Comparison of ENCODE assay signal across 16 cellular contexts in genomic region chr1:223177681-223178080, GRCh38. TPM values are rescaled to one million over a fixed set of nuclear protein-coding genes. Genes with fewer than 3 reads are reported as not detected.
DNase-seq lines count a peak whose midpoint lies in the region; ATAC-seq, FAIRE-seq and TF ChIP-seq lines count a peak whose summit lies in the region.
"Had no signal": no experiment of that assay in that cellular context is flagged by ENCODE, and none has a peak within 500 bp of the region (broad histone marks: within the 10 kb centered on the region; RNA-seq: fewer than 3 reads in every experiment).

No MANE protein-coding gene starts in this region.

- H3K9me3 ChIP-seq in K562 (replicated peaks; ENCODE audit: control insufficient read depth, insufficient read depth, low read depth, low read length) (no peaks in the 10 kb centered on the region), right lobe of liver (no peaks in the 10 kb centered on the region), testis (no peaks in the 10 kb centered on the region)
- H3K9me3 ChIP-seq: SJCRH30 had no signal

- no peak overlapping the region for H3K27ac Mint-ChIP-seq in activated naive CD4-positive, alpha-beta T cell treated with anti-CD3 and anti-CD28 coated beads for 36 hours
- H3K27ac Mint-ChIP-seq: activated T-cell treated with anti-CD3 and anti-CD28 coated beads, Interleukin-2, amount 50 U/mL, for 24 hours had no signal

- no peak overlapping the region for H3K4me2 ChIP-seq in K562 (ENCODE audit: insufficient read depth, low read length)

- no peak; a peak in 1 of 4 replicates for TF ChIP-seq RAD21 in K562 (CRISPR knock-in tag; conservative IDR thresholded peaks at IDR 0.05 in 1 of 2, IDR thresholded peaks at IDR 0.05 in 1 of 2)

- no peak overlapping the region for H3K27ac ChIP-seq in K562 (ENCODE audit: extremely low read depth, low read depth, low read length)
- peak overlapping the region; percentile 66 to 76 (median 75) for H3K27ac ChIP-seq in right lobe of liver
- no peak overlapping the region for H3K27ac ChIP-seq in testis
- H3K27ac ChIP-seq: foreskin keratinocyte, SJCRH30 had no signal

- no peaks in the 10 kb centered on the region for H3K36me3 Mint-ChIP-seq in activated naive CD4-positive, alpha-beta T cell treated with anti-CD3 and anti-CD28 coated beads for 36 hours (ENCODE audit: low read depth)

- H3K27me3 ChIP-seq in K562 (ENCODE audit: control insufficient read depth in 2 of 2, insufficient read depth in 2 of 2, low read length in 2 of 2) (no peaks in the 10 kb centered on the region; a peak in 1 of 5 replicates), right lobe of liver (no peaks in the 10 kb centered on the region), testis (no peaks in the 10 kb centered on the region)
- H3K27me3 ChIP-seq: foreskin keratinocyte, SJCRH30 had no signal

- H3K36me3 ChIP-seq in K562 (ENCODE audit: control insufficient read depth, insufficient read depth, low read length) (no peaks in the 10 kb centered on the region), right lobe of liver (no peaks in the 10 kb centered on the region), testis (ENCODE audit: low read depth, missing control alignments) (no peaks in the 10 kb centered on the region)
- H3K36me3 ChIP-seq: SJCRH30 had no signal

- TF ChIP-seq POLR2A in K562 (conservative IDR thresholded peaks at IDR 0.05), result no peak
- no peak for TF ChIP-seq POLR2A in right lobe of liver (IDR thresholded peaks at IDR 0.05)
- no peak for TF ChIP-seq POLR2A in testis (IDR thresholded peaks at IDR 0.05)

- CTCF ChIA-PET in K562 (lab: Yijun Ruan, JAX; ENCODE audit: low intra/inter-chr PET ratio), result no interaction called here
- CTCF ChIA-PET in activated naive CD4-positive, alpha-beta T cell treated with anti-CD3 and anti-CD28 coated beads for 36 hours (lab: Charles Lee), result no interaction called here

- in situ Hi-C loops in K562 (cut with MboI), result no loop called here

- H3K79me2 ChIP-seq in K562 (ENCODE audit: control insufficient read depth, insufficient read depth, low read length), result no peaks in the 10 kb centered on the region

- TF ChIP-seq CTCF in K562 (IDR thresholded peaks at IDR 0.05 in 2 of 3, conservative IDR thresholded peaks at IDR 0.05 in 1 of 3; ENCODE audit: insufficient read depth in 2 of 3, low read depth in 1 of 3, low read length in 3 of 3), result no peak
- TF ChIP-seq CTCF in right lobe of liver (IDR thresholded peaks at IDR 0.05), result no peak
- no peak for TF ChIP-seq CTCF in testis (IDR thresholded peaks at IDR 0.05)

- BruUV-seq in K562 (replicated peaks; lab: Mats Ljungman, UMichigan), result no TSS peak

- DNase-seq in MV-4-11 (lab: John Stamatoyannopoulos, UW) (peak; percentile 94), K562 (ENCODE audit: extremely low read depth in 1 of 4, low spot score in 3 of 4) (peak in 1 of 4 experiments; percentile 25), right lobe of liver (peak; percentile 71 to 85 (median 83)), testis (peak; percentile 19), AG08396 (ENCODE audit: low spot score) (no peak), NCI-H510A (lab: John Stamatoyannopoulos, UW) (no peak)
- no peak for DNase-seq in stimulated activated CD4-positive, alpha-beta T cell treated with anti-CD3 and anti-CD28 coated beads, Interleukin-12 subunit alpha, Interleukin-12 subunit beta, amount 100 ng/mL, for 4 hours
- DNase-seq in activated naive CD4-positive, alpha-beta T cell treated with anti-CD3 and anti-CD28 coated beads for 36 hours, result no peak
- DNase-seq: activated T-cell treated with anti-CD3 and anti-CD28 coated beads, Interleukin-2, amount 50 U/mL, for 24 hours; foreskin keratinocyte; kidney glomerular epithelial cell; NCI-H1048; stimulated activated CD4-positive, alpha-beta T cell treated with anti-CD3 and anti-CD28 coated beads, Interleukin-4, amount 100 ng/mL, for 1 hour; stimulated activated naive CD4-positive, alpha-beta T cell treated with Interleukin-2 at 50 U/mL for 16 hours had no signal

- intact Hi-C loops in K562 (cut with micrococcal nuclease) (loop anchor here (5.0 kb wide), 1 partner anchor 155 kb away; no protein-coding TSS in a partner anchor), right lobe of liver (cut with DNase I) (no loop called here), testis (cut with DNase I; ENCODE audit: low total_unique reads) (no loop called here)
- intact Hi-C loops in activated naive CD4-positive, alpha-beta T cell treated with anti-CD3 and anti-CD28 coated beads for 36 hours (cut with micrococcal nuclease), result no loop called here

- no peaks in the 10 kb centered on the region for H3K9me1 ChIP-seq in K562 (ENCODE audit: control insufficient read depth, insufficient read depth, low read length)

- peaks cover 26% of the 10 kb centered on the region for H3K4me1 Mint-ChIP-seq in activated naive CD4-positive, alpha-beta T cell treated with anti-CD3 and anti-CD28 coated beads for 36 hours (ENCODE audit: low read depth)

- H2AFZ ChIP-seq in K562 (ENCODE audit: low read depth, low read length), result peak overlapping the region; percentile 37; the same call in 1 of the 2 replicates

- no peak overlapping the region for H3K9ac ChIP-seq in K562 (ENCODE audit: insufficient read depth in 1 of 2, low read depth in 2 of 2, low read length in 2 of 2)

- no peak overlapping the region for H3K4me3 ChIP-seq in K562
- H3K4me3 ChIP-seq in right lobe of liver, result no peak overlapping the region
- no peak overlapping the region for H3K4me3 ChIP-seq in testis
- H3K4me3 ChIP-seq: SJCRH30 had no signal

- FAIRE-seq in K562 (lab: Jason Lieb, UNC), result no peak

- POLR2A ChIA-PET in K562 (lab: Yijun Ruan, JAX), result interaction anchor here (1.4 kb wide), 1 partner anchor 12 kb away, joined by 5 read pairs; no protein-coding TSS in a partner anchor

- no peaks in the 10 kb centered on the region; a peak in 2 of 5 replicates for H3K4me1 ChIP-seq in K562 (replicated peaks in 1 of 2; ENCODE audit: control insufficient read depth in 2 of 2, insufficient read depth in 2 of 2, low read length in 2 of 2)
- H3K4me1 ChIP-seq in right lobe of liver, result peaks cover 0 to 61% (median 27%) of the 10 kb centered on the region in 4 donors
- peaks cover 7% of the 10 kb centered on the region for H3K4me1 ChIP-seq in testis
- H3K4me1 ChIP-seq: SJCRH30 had no signal

- no peaks in the 10 kb centered on the region for H3K9me3 Mint-ChIP-seq in activated naive CD4-positive, alpha-beta T cell treated with anti-CD3 and anti-CD28 coated beads for 36 hours
- H3K9me3 Mint-ChIP-seq: activated T-cell treated with anti-CD3 and anti-CD28 coated beads, Interleukin-2, amount 50 U/mL, for 24 hours had no signal

- no peaks in the 10 kb centered on the region for H4K20me1 ChIP-seq in K562 (replicated peaks; ENCODE audit: control insufficient read depth, insufficient read depth, low read length)

- H3K4me3 Mint-ChIP-seq in activated naive CD4-positive, alpha-beta T cell treated with anti-CD3 and anti-CD28 coated beads for 36 hours, result no peak overlapping the region
- H3K4me3 Mint-ChIP-seq: activated T-cell treated with anti-CD3 and anti-CD28 coated beads, Interleukin-2, amount 50 U/mL, for 24 hours had no signal

- ATAC-seq in K562 (no peak), right lobe of liver (peak; percentile 73 to 86 (median 80))
- ATAC-seq: foreskin keratinocyte had no signal

- TF ChIP-seq EP300 in K562 (IDR thresholded peaks at IDR 0.05; ENCODE audit: low read length), result no peak

- WGBS in K562 (ENCODE audit: insufficient coverage, low coverage, missing lambda C conversion rate), result 3% methylated on average over 5 of the region's 5 CpGs
- WGBS in right lobe of liver (ENCODE audit: insufficient coverage, low coverage, low lambda C conversion rate, missing lambda C conversion rate), result 20% methylated on average over 5 of the region's 5 CpGs
- 53 to 63% methylated on average over 4 to 5 of the region's 5 CpGs for WGBS in testis, 2 donors

- H3K27me3 Mint-ChIP-seq in activated naive CD4-positive, alpha-beta T cell treated with anti-CD3 and anti-CD28 coated beads for 36 hours (ENCODE audit: low read depth), result no peaks in the 10 kb centered on the region
- H3K27me3 Mint-ChIP-seq: activated T-cell treated with anti-CD3 and anti-CD28 coated beads, Interleukin-2, amount 50 U/mL, for 24 hours had no signal

TF ChIP-seq in K562, 482 proteins besides CTCF, POLR2A, EP300 and RAD21 (continues in another document):
- TF ChIP-seq ZNF764 (CRISPR knock-in tag; IDR thresholded peaks at IDR 0.05; ENCODE audit: low read depth) (no peak), IFI16 (CRISPR knock-in tag; IDR thresholded peaks at IDR 0.05) (no peak), TEAD1 (CRISPR knock-in tag; IDR thresholded peaks at IDR 0.05) (peak in 1 of 2 experiments; percentile 35; a peak in 1 of 4 replicates), YBX1 (IDR thresholded peaks at IDR 0.05) (no peak), CXXC5 (CRISPR knock-in tag; IDR thresholded peaks at IDR 0.05) (no peak), EZH2 (IDR thresholded peaks at IDR 0.05; ENCODE audit: borderline replicate concordance, low read depth, low read length) (no peak), NR2C2 (CRISPR knock-in tag; IDR thresholded peaks at IDR 0.05) (no peak), NR2C2 (tag; IDR thresholded peaks at IDR 0.05) (no peak)

RNA-seq across cellular contexts. Expression of gene TLR5, which starts 34.6 kb away (rescaled TPM):
- 16.1 and 23.2 TPM in 2 replicates for total RNA-seq in K562 (2011; cell fraction: chromatin; rRNA removed; ENCODE audit: low replicate concordance)
- total RNA-seq in K562 (2011; cell fraction: nucleolus; rRNA removed), result 13.3 and 14.8 TPM in 2 replicates
- 14.8 and 22.7 TPM in 2 replicates for total RNA-seq in K562 (2011; cell fraction: nucleoplasm; rRNA removed)
- total RNA-seq in K562 (2014; rRNA removed) (1.4 and 1.5 TPM in 2 replicates), K562 (2014; rRNA removed; fragmentation: Illumina TruSeq; extraction: Trizol) (1.9 and 2.6 TPM in 2 replicates), K562 (2015; rRNA removed; fragmentation: Illumina TruSeq; extraction: Trizol) (0.94 and 1.1 TPM in 2 replicates), K562 (2021) (1.8 and 2.8 TPM in 2 replicates), right lobe of liver (1 to 10 TPM in 5 of 6 experiments, under 1 TPM in 1; 0.84 to 3.3 (median 2.5) TPM), testis (10 to 100 TPM in 1 of 2 donors, 1 to 10 TPM in 1; 4.2 to 13.8 TPM)
- polyA plus RNA-seq in K562 (2011; rRNA removed) (3.3 and 7.4 TPM in 2 replicates), K562 (2014; fragmentation: Illumina TruSeq; extraction: Trizol) (1.9 and 2.4 TPM in 2 replicates), K562 (2014; fragmentation: Nextera tagmentation; extraction: Ambion mirVana) (1 to 10 TPM in 1 of 2 experiments, under 1 TPM in 1; 0.93 to 1.0 TPM), K562 (2014; rRNA removed) (2.9 and 3.2 TPM in 2 replicates), testis (ENCODE audit: insufficient read depth, low read depth, low replicate concordance) (5.4 TPM)
- 8.9 and 20.6 TPM in 2 replicates for polyA plus RNA-seq in K562 (2011; cell fraction: cytosol; rRNA removed)
- polyA plus RNA-seq in K562 (2011; cell fraction: nucleus; rRNA removed), result 11.1 and 28.8 TPM in 2 replicates
- polyA plus RNA-seq in K562 (2012), result 0.82 and 1.3 TPM in 2 replicates
- polyA minus RNA-seq in K562 (2011; rRNA and poly(A)+ RNA removed), result 3.9 and 7.9 TPM in 2 replicates
- polyA minus RNA-seq in K562 (2011; cell fraction: cytosol; rRNA and poly(A)+ RNA removed), result 1.5 TPM in 1 of 2 replicates, not detected in the other
- 7.6 and 13.1 TPM in 2 replicates for polyA minus RNA-seq in K562 (2011; cell fraction: nucleus; rRNA and poly(A)+ RNA removed)
- under 1 TPM; 0.67 to 0.93 TPM for total RNA-seq in activated naive CD4-positive, alpha-beta T cell treated with anti-CD3 and anti-CD28 coated beads for 36 hours
- total RNA-seq: osteocyte had no signal

Comparison
In these comparisons a context has a peak if more than half of its experiments do, and no peak if none do; other contexts are left out.
1. DNase-seq: peak in MV-4-11 (single experiment), right lobe of liver (3 of 3) and testis (single experiment); none in stimulated activated CD4-positive, alpha-beta T cell treated with anti-CD3 and anti-CD28 coated beads, Interleukin-12 subunit alpha, Interleukin-12 subunit beta, amount 100 ng/mL, for 4 hours (single experiment), AG08396 (single experiment), activated naive CD4-positive, alpha-beta T cell treated with anti-CD3 and anti-CD28 coated beads for 36 hours (single experiment) and NCI-H510A (single experiment).
2. H3K27ac ChIP-seq: peak in right lobe of liver (3 of 3); none in K562 (single experiment) and testis (0 of 2).